18 cellular contexts compared by ENCODE assay signal in genomic region chr2:132747046-132747445, GRCh38.
DNase-seq lines count a peak whose midpoint lies in the region; ATAC-seq and TF ChIP-seq lines count a peak whose summit lies in the region.
"Had no signal": no experiment of that assay in that cellular context is flagged by ENCODE, and none has a peak within 500 bp of the region (broad histone marks: within the 10 kb centered on the region; RNA-seq: fewer than 3 reads in every experiment).

No MANE protein-coding gene starts in this region.

- intact Hi-C loops in right cardiac atrium (cut with DNase I) = no loop called here

- ATAC-seq in GM18867 (IDR thresholded peaks at IDR 0.05; ENCODE audit: unreplicated experiment) = peak; percentile 95
- ATAC-seq in HG02798 (IDR thresholded peaks at IDR 0.05; ENCODE audit: poor library complexity, unreplicated experiment) = peak; percentile 75
- ATAC-seq in HG03565 (IDR thresholded peaks at IDR 0.05; ENCODE audit: unreplicated experiment) = peak; percentile 68
- ATAC-seq in right cardiac atrium = no peak
- ATAC-seq: foreskin keratinocyte, GM23338, sciatic nerve had no signal

- in situ Hi-C loops in G401 (cut with HindIII; ENCODE audit: low sequenced_read_pairs) = no loop called here

- 56% methylated on average over 2 of the region's 2 CpGs for WGBS in right cardiac atrium

- H3K4me3 ChIP-seq in right cardiac atrium (ENCODE audit: low read length) = no peak overlapping the region
- H3K4me3 ChIP-seq: adrenal gland, GM23338, tibial nerve had no signal

- no peaks in the 10 kb centered on the region for H3K9me3 ChIP-seq in right cardiac atrium (ENCODE audit: control insufficient read depth, low read length)
- H3K9me3 ChIP-seq: tibial nerve had no signal

- DNase-seq in GM20000 (ENCODE audit: low spot score) = peak; percentile 25
- DNase-seq in G401 (ENCODE audit: low spot score) = no peak
- no peak for DNase-seq in NK-92 (lab: John Stamatoyannopoulos, UW; ENCODE audit: unreplicated experiment)
- no peak for DNase-seq in right cardiac atrium
- DNase-seq in KG1 (lab: John Stamatoyannopoulos, UW) = no peak
- DNase-seq: activated CD4-positive, alpha-beta T cell treated with anti-CD3 and anti-CD28 coated beads, Interleukin-2, amount 50 U/mL, for 48 hours; adrenal gland; central memory CD4-positive, alpha-beta T cell; foreskin keratinocyte; NCI-H1092 treated with DMSO at 0.1 percent for 48 hours; NCI-H2171 treated with DMSO at 0.1 percent for 48 hours; stimulated activated CD4-positive, alpha-beta T cell treated with anti-CD3 and anti-CD28 coated beads, Interleukin-4, amount 100 ng/mL, for 1 hour had no signal

- no peak for TF ChIP-seq CTCF in GM20000 (IDR thresholded peaks at IDR 0.05; ENCODE audit: extremely low read depth, missing control alignments)

- no peak overlapping the region for H3K27ac ChIP-seq in right cardiac atrium (ENCODE audit: low read length)
- H3K27ac ChIP-seq: adrenal gland, foreskin keratinocyte, tibial nerve had no signal

- H3K27me3 ChIP-seq in right cardiac atrium (ENCODE audit: control insufficient read depth, insufficient read depth) = no peaks in the 10 kb centered on the region
- H3K27me3 ChIP-seq: adrenal gland, foreskin keratinocyte, tibial nerve had no signal

- no peaks in the 10 kb centered on the region for H3K4me1 ChIP-seq in right cardiac atrium (ENCODE audit: control insufficient read depth, insufficient read depth, low read length)
- H3K4me1 ChIP-seq: adrenal gland, tibial nerve had no signal

Comparison
In these comparisons a context has a peak if more than half of its experiments do, and no peak if none do; other contexts are left out.
1. ATAC-seq: peak in GM18867 (single experiment), HG02798 (single experiment) and HG03565 (single experiment); none in right cardiac atrium (0 of 2).